Comparison of ENCODE assay signal across 10 cellular contexts in the genomic region with DNA sequence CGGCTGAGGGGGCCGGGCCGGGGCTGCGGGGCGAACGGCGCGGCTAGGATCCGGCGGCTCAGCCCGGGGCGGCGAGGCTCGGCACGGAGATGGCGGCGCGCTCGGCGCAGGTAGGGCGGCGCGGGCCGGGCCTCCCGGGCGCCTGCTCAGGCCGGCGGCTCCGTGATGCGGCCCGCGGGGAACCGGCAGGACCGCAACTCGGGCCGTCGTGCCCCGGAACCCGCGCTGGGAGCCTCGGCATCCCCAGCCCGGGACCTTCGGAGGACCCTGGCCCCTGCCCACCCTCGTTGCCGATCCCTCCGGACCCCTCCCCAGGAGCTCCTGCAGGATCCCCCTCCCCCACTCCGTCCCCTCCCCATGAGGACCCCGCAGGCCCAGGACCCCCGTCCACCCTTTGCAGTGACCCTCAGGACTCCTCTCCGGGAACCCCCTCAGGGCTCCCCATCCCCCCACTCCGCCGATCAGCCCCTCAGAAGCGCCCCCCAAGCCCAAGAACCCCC. TPM values are rescaled to one million over a fixed set of nuclear protein-coding genes. Genes with fewer than 3 reads are reported as not detected.
DNase-seq lines count a peak whose midpoint lies in the region; ATAC-seq and TF ChIP-seq lines count a peak whose summit lies in the region.
"Had no signal": no experiment of that assay in that cellular context is flagged by ENCODE, and none has a peak within 500 bp of the region (broad histone marks: within the 10 kb centered on the region; RNA-seq: fewer than 3 reads in every experiment).

No MANE protein-coding gene starts in this region.

- peak overlapping the region; percentile 58 to 86 (median 73) for H3K4me2 ChIP-seq in BLaER1 treated with 17β-estradiol and CSF1 and Interleukin-3, amounts not matched to agents 10 nM and 100 nM

- ATAC-seq in natural killer cell treated with Interleukin-12 subunit alpha and Interleukin-12 subunit beta and Interleukin-15 and Interleukin-18, amount 100 ng/mL, for 72 hours: no peak
- ATAC-seq in HG03342 (IDR thresholded peaks at IDR 0.05; ENCODE audit: unreplicated experiment): no peak

- H3K4me3 ChIP-seq in BLaER1 treated with 17β-estradiol and CSF1 and Interleukin-3, amounts not matched to agents 10 nM and 100 nM: peak overlapping the region; percentile 74 to 90 (median 81)
- H3K4me3 ChIP-seq in Jurkat, Clone E6-1 (ENCODE audit: low read length): peak overlapping the region; percentile 58
- peak overlapping the region in 58 of 59 donors; percentile 36 to 84 (median 72) for H3K4me3 ChIP-seq in dorsolateral prefrontal cortex

- H4K20me1 ChIP-seq in BLaER1 treated with 17β-estradiol and CSF1 and Interleukin-3, amounts not matched to agents 10 nM and 100 nM: peaks cover 0 to 28% (median 7%) of the 10 kb centered on the region in 11 experiments; a peak in 8 of 22 replicates

- H3K36me3 Mint-ChIP-seq in natural killer cell treated with Interleukin-12 subunit alpha and Interleukin-12 subunit beta and Interleukin-15 and Interleukin-18, amount 100 ng/mL, for 72 hours: no peaks in the 10 kb centered on the region
- H3K36me3 Mint-ChIP-seq: naive thymus-derived CD8-positive, alpha-beta T cell had no signal

- no peak for DNase-seq in Jurkat, Clone E6-1 (ENCODE audit: low read depth, low spot score)
- DNase-seq in dorsolateral prefrontal cortex: peak in 1 of 10 donors; percentile 55
- DNase-seq in natural killer cell treated with Interleukin-12 subunit alpha and Interleukin-12 subunit beta and Interleukin-15 and Interleukin-18, amount 100 ng/mL, for 72 hours (ENCODE audit: low spot score): no peak
- DNase-seq in NCI-H526 treated with DMSO at 0.1 percent for 48 hours (lab: John Stamatoyannopoulos, UW): no peak
- no peak for DNase-seq in SK-N-DZ (ENCODE audit: low spot score)
- no peak for DNase-seq in globus pallidus (ENCODE audit: low spot score)

- H3K9me3 ChIP-seq in BLaER1 treated with 17β-estradiol and CSF1 and Interleukin-3, amounts not matched to agents 10 nM and 100 nM (replicated peaks in 1 of 11): no peaks in the 10 kb centered on the region

- peaks cover 0 to 10% (median 0%) of the 10 kb centered on the region in 11 experiments; a peak in 6 of 22 replicates for H3K27me3 ChIP-seq in BLaER1 treated with 17β-estradiol and CSF1 and Interleukin-3, amounts not matched to agents 10 nM and 100 nM
- H3K27me3 ChIP-seq in dorsolateral prefrontal cortex: no peaks in the 10 kb centered on the region

- peak overlapping the region in 10 of 11 experiments; percentile 57 to 79 (median 67); a peak in 20 of 22 replicates for H3K27ac ChIP-seq in BLaER1 treated with 17β-estradiol and CSF1 and Interleukin-3, amounts not matched to agents 10 nM and 100 nM
- H3K27ac ChIP-seq in dorsolateral prefrontal cortex: peak overlapping the region in 26 of 59 donors; percentile 15 to 87 (median 68)

- peaks cover 33 to 44% (median 40%) of the 10 kb centered on the region in 10 experiments for H3K4me1 ChIP-seq in BLaER1 treated with 17β-estradiol and CSF1 and Interleukin-3, amounts not matched to agents 10 nM and 100 nM

- peak overlapping the region in 1 of 2 donors; percentile 63 for H3K27ac Mint-ChIP-seq in natural killer cell treated with Interleukin-12 subunit alpha and Interleukin-12 subunit beta and Interleukin-15 and Interleukin-18, amount 100 ng/mL, for 72 hours

- intact Hi-C loops in dorsolateral prefrontal cortex (cut with DNase I): loop anchor here (5.0 kb wide), 2 partner anchors 37 to 1093 kb away; a partner anchor contains a TSS

- no peak for TF ChIP-seq CTCF in dorsolateral prefrontal cortex (IDR thresholded peaks at IDR 0.05 in 54 of 56, conservative IDR thresholded peaks at IDR 0.05 in 2 of 56; ENCODE audit: low read depth in 1 of 56, partially characterized antibody in 56 of 56)

- peak overlapping the region; percentile 78 to 88 (median 86) for H3K9ac ChIP-seq in BLaER1 treated with 17β-estradiol and CSF1 and Interleukin-3, amounts not matched to agents 10 nM and 100 nM

- peaks cover 0 to 4% of the 10 kb centered on the region in 2 donors for H3K27me3 Mint-ChIP-seq in natural killer cell treated with Interleukin-12 subunit alpha and Interleukin-12 subunit beta and Interleukin-15 and Interleukin-18, amount 100 ng/mL, for 72 hours
- H3K27me3 Mint-ChIP-seq: naive thymus-derived CD8-positive, alpha-beta T cell had no signal

- H3K4me3 Mint-ChIP-seq in natural killer cell treated with Interleukin-12 subunit alpha and Interleukin-12 subunit beta and Interleukin-15 and Interleukin-18, amount 100 ng/mL, for 72 hours: peak overlapping the region; percentile 83

- no peaks in the 10 kb centered on the region for H3K36me3 ChIP-seq in BLaER1 treated with 17β-estradiol and CSF1 and Interleukin-3, amounts not matched to agents 10 nM and 100 nM

- H3K4me1 Mint-ChIP-seq in natural killer cell treated with Interleukin-12 subunit alpha and Interleukin-12 subunit beta and Interleukin-15 and Interleukin-18, amount 100 ng/mL, for 72 hours (ENCODE audit: low read depth in 2 of 2): peaks cover 15 to 21% of the 10 kb centered on the region in 2 donors

- no peaks in the 10 kb centered on the region for H3K9me3 Mint-ChIP-seq in natural killer cell treated with Interleukin-12 subunit alpha and Interleukin-12 subunit beta and Interleukin-15 and Interleukin-18, amount 100 ng/mL, for 72 hours
- H3K9me3 Mint-ChIP-seq: naive thymus-derived CD8-positive, alpha-beta T cell had no signal

RNA-seq across cellular contexts. Expression of a gene that starts 0.3 kb away (rescaled TPM):
- 14.4 TPM for polyA plus RNA-seq in Jurkat, Clone E6-1 (2012; ENCODE audit: insufficient read depth, insufficient read length)
- 10 to 100 TPM; 47.6 to 92.0 (median 62.5) TPM for total RNA-seq in dorsolateral prefrontal cortex
- total RNA-seq in natural killer cell treated with Interleukin-12 subunit alpha and Interleukin-12 subunit beta and Interleukin-15 and Interleukin-18, amount 100 ng/mL, for 72 hours: 10 to 100 TPM in 1 of 2 donors, 1 to 10 TPM in 1; 7.8 to 11.5 TPM
- polyA plus RNA-seq in SK-N-DZ (2014; cell fraction: cytosol; rRNA removed): 6.2 and 6.3 TPM in 2 replicates
- polyA plus RNA-seq in SK-N-DZ (2014; cell fraction: nucleus; rRNA removed): 9.5 and 13.8 TPM in 2 replicates

RNA-seq across cellular contexts. Expression of a gene that starts 43.9 kb away (rescaled TPM):
- polyA plus RNA-seq in Jurkat, Clone E6-1 (2012; ENCODE audit: insufficient read depth, insufficient read length): 9.4 TPM
- total RNA-seq in dorsolateral prefrontal cortex: 10 to 100 TPM; 15.0 to 72.0 (median 46.3) TPM
- not detected for total RNA-seq in natural killer cell treated with Interleukin-12 subunit alpha and Interleukin-12 subunit beta and Interleukin-15 and Interleukin-18, amount 100 ng/mL, for 72 hours
- 1.3 and 2.0 TPM in 2 replicates for polyA plus RNA-seq in SK-N-DZ (2014; cell fraction: cytosol; rRNA removed)
- 1.9 and 6.1 TPM in 2 replicates for polyA plus RNA-seq in SK-N-DZ (2014; cell fraction: nucleus; rRNA removed)
- total RNA-seq: SK-MEL-5 had no signal

RNA-seq across cellular contexts. Expression of a gene that starts 58.0 kb away (rescaled TPM):
- polyA plus RNA-seq in Jurkat, Clone E6-1 (2012; ENCODE audit: insufficient read depth, insufficient read length): 0.85 TPM
- under 1 TPM in 4 of 120 experiments, not detected in 116; 0.15 to 0.20 (median 0.18) TPM for total RNA-seq in dorsolateral prefrontal cortex
- total RNA-seq in natural killer cell treated with Interleukin-12 subunit alpha and Interleukin-12 subunit beta and Interleukin-15 and Interleukin-18, amount 100 ng/mL, for 72 hours: not detected
- polyA plus RNA-seq in SK-N-DZ (2014; cell fraction: cytosol; rRNA removed): 0.61 and 1.1 TPM in 2 replicates
- polyA plus RNA-seq in SK-N-DZ (2014; cell fraction: nucleus; rRNA removed): 0.18 and 0.23 TPM in 2 replicates
- total RNA-seq: naive thymus-derived CD8-positive, alpha-beta T cell had no signal
- polyA plus RNA-seq: naive thymus-derived CD8-positive, alpha-beta T cell had no signal

Comparison
In these comparisons a context has a peak if more than half of its experiments do, and no peak if none do; other contexts are left out.
1. RNA of a gene that starts 43.9 kb away (total RNA-seq): 15.0 to 72.0 TPM in dorsolateral prefrontal cortex; not detected in natural killer cell treated with Interleukin-12 subunit alpha and Interleukin-12 subunit beta and Interleukin-15 and Interleukin-18, amount 100 ng/mL, for 72 hours; every median in the first group is over 10 times any median in the second.
2. Peak in every context shown above with its lines, with median percentiles within 50 percentile points of each other: H3K4me3 ChIP-seq.